38 cellular contexts compared by ENCODE assay signal in the genomic region with DNA sequence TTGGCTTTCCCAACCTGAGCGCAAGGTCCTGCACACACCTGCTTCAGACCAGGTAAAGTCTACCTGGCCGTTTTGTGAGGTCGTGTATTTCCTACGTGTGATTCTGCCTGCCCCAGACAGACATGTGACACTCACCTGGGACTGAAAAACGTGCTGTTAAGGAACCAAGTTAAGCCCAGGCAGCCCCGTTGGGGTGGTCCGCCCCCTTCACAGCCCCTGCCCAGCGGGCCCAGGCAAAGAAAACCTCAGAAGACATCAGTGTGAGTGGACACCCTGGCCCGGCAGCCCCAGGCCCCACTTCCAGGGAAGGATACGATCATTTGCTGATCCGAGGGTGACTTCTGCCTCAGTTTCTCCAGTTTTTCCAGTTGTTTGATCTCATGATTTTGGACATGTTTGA. TPM values are rescaled to one million over a fixed set of nuclear protein-coding genes. Genes with fewer than 3 reads are reported as not detected.
"Had no signal": no experiment of that assay in that cellular context is flagged by ENCODE, and none has a peak within 500 bp of the region (broad histone marks: within the 10 kb centered on the region; RNA-seq: fewer than 3 reads in every experiment).

No MANE protein-coding gene starts in this region.

- H3K36me3 ChIP-seq: adrenal gland, esophagus squamous epithelium, WERI-Rb-1 had no signal

- H3K9me3 ChIP-seq: adrenal gland, body of pancreas, esophagus squamous epithelium had no signal

- H3K27me3 ChIP-seq: adrenal gland, body of pancreas had no signal

- DNase-seq: activated B cell treated with CpG ODN at 0.5 μM for 24 hours; activated CD4-positive, alpha-beta T cell treated with anti-CD3 and anti-CD28 coated beads for 48 hours; activated CD4-positive, alpha-beta T cell treated with anti-CD3 and anti-CD28 coated beads, Interleukin-2, amount 50 U/mL, for 1 hour; activated CD4-positive, alpha-beta T cell treated with anti-CD3 and anti-CD28 coated beads, Interleukin-2, amount 50 U/mL, for 48 hours; activated CD8-positive, alpha-beta memory T cell treated with anti-CD3 and anti-CD28 coated beads for 24 hours; activated CD8-positive, alpha-beta T cell treated with anti-CD3 and anti-CD28 coated beads for 36 hours; activated effector memory CD4-positive, alpha-beta T cell treated with Interleukin-2 at 50 U/mL for 16 hours; activated gamma-delta T cell treated with Interleukin-2 at 50 U/mL for 16 hours; activated naive CD4-positive, alpha-beta T cell treated with anti-CD3 and anti-CD28 coated beads, Interleukin-2, amount 50 U/mL, for 16 hours; activated naive CD4-positive, alpha-beta T cell treated with Interleukin-2 at 50 U/mL for 16 hours; activated naive CD8-positive, alpha-beta T cell treated with anti-CD3 and anti-CD28 coated beads for 36 hours; activated naive CD8-positive, alpha-beta T cell treated with anti-CD3 and anti-CD28 coated beads, Interleukin-2, amount 50 U/mL, for 24 hours; activated T-cell treated with anti-CD3 and anti-CD28 coated beads, Interleukin-2, amount 50 U/mL, for 4 hours; adrenal gland; amygdala; aorta; body of pancreas; caudate nucleus; cortex of kidney; dermis blood vessel endothelial cell; effector CD4-positive, alpha-beta T cell; esophagus squamous epithelium; foreskin melanocyte; T-helper 1 cell; T-helper 17 cell; T1000; WERI-Rb-1 had no signal

- H3K27ac ChIP-seq: adrenal gland, body of pancreas, epithelial cell of prostate, esophagus squamous epithelium, WERI-Rb-1 had no signal

- H3K4me3 ChIP-seq: adrenal gland, body of pancreas, esophagus squamous epithelium had no signal

- H3K4me3 Mint-ChIP-seq: activated B cell treated with CpG ODN at 0.5 μM for 24 hours; activated CD8-positive, alpha-beta T cell treated with anti-CD3 and anti-CD28 coated beads for 36 hours; activated naive CD8-positive, alpha-beta T cell treated with anti-CD3 and anti-CD28 coated beads for 36 hours; activated naive CD8-positive, alpha-beta T cell treated with anti-CD3 and anti-CD28 coated beads, Interleukin-2, amount 50 U/mL, for 24 hours; activated T-cell treated with anti-CD3 and anti-CD28 coated beads, Interleukin-2, amount 50 U/mL, for 4 hours; activated T-helper 17 cell treated with anti-CD3 and anti-CD28 coated beads, Interleukin-2, amount 50 U/mL, for 72 hours; T-helper 17 cell; T-helper 2 cell treated with Interferon-gamma antibody and Interleukin-4, amounts not matched to agents 5 μg/mL and 100 μg/mL, for 36 hours had no signal

- H3K4me1 ChIP-seq: adrenal gland, body of pancreas had no signal

- H3K36me3 Mint-ChIP-seq: activated naive CD8-positive, alpha-beta T cell treated with anti-CD3 and anti-CD28 coated beads for 36 hours had no signal

- H3K9me3 Mint-ChIP-seq: activated B cell treated with CpG ODN at 0.5 μM for 24 hours; activated CD8-positive, alpha-beta T cell treated with anti-CD3 and anti-CD28 coated beads for 36 hours; activated naive CD8-positive, alpha-beta T cell treated with anti-CD3 and anti-CD28 coated beads for 36 hours; activated naive CD8-positive, alpha-beta T cell treated with anti-CD3 and anti-CD28 coated beads, Interleukin-2, amount 50 U/mL, for 24 hours; activated T-cell treated with anti-CD3 and anti-CD28 coated beads, Interleukin-2, amount 50 U/mL, for 4 hours; activated T-helper 17 cell treated with anti-CD3 and anti-CD28 coated beads, Interleukin-2, amount 50 U/mL, for 72 hours; T-helper 2 cell treated with Interferon-gamma antibody and Interleukin-4, amounts not matched to agents 5 μg/mL and 100 μg/mL, for 36 hours had no signal

- FAIRE-seq: colon, endometrium, endothelial cell of umbilical vein had no signal

- ATAC-seq: activated CD4-positive, CD25-positive, alpha-beta regulatory T cell treated with anti-CD3 and anti-CD28 coated beads, Interleukin-2, amount 50 U/mL, for 24 hours; activated CD8-positive, alpha-beta T cell treated with anti-CD3 and anti-CD28 coated beads for 36 hours; activated naive CD8-positive, alpha-beta T cell treated with anti-CD3 and anti-CD28 coated beads, Interleukin-2, amount 50 U/mL, for 24 hours; activated T-cell treated with anti-CD3 and anti-CD28 coated beads, Interleukin-2, amount 50 U/mL, for 4 hours; activated T-helper 17 cell treated with anti-CD3 and anti-CD28 coated beads, Interleukin-2, amount 50 U/mL, for 72 hours; body of pancreas; T-helper 17 cell had no signal

- H3K27ac Mint-ChIP-seq: activated B cell treated with CpG ODN at 0.5 μM for 24 hours; activated CD8-positive, alpha-beta T cell treated with anti-CD3 and anti-CD28 coated beads for 36 hours; activated naive CD8-positive, alpha-beta T cell treated with anti-CD3 and anti-CD28 coated beads for 36 hours; activated naive CD8-positive, alpha-beta T cell treated with anti-CD3 and anti-CD28 coated beads, Interleukin-2, amount 50 U/mL, for 24 hours; activated T-helper 17 cell treated with anti-CD3 and anti-CD28 coated beads, Interleukin-2, amount 50 U/mL, for 72 hours; T-helper 17 cell; T-helper 2 cell treated with Interferon-gamma antibody and Interleukin-4, amounts not matched to agents 5 μg/mL and 100 μg/mL, for 36 hours had no signal

- H3K27me3 Mint-ChIP-seq: activated B cell treated with CpG ODN at 0.5 μM for 24 hours; activated CD8-positive, alpha-beta T cell treated with anti-CD3 and anti-CD28 coated beads for 36 hours; activated naive CD8-positive, alpha-beta T cell treated with anti-CD3 and anti-CD28 coated beads for 36 hours; activated naive CD8-positive, alpha-beta T cell treated with anti-CD3 and anti-CD28 coated beads, Interleukin-2, amount 50 U/mL, for 24 hours; activated T-helper 17 cell treated with anti-CD3 and anti-CD28 coated beads, Interleukin-2, amount 50 U/mL, for 72 hours; T-helper 17 cell had no signal

RNA-seq across cellular contexts. Expression of gene CIBAR2, which starts 4.7 kb away (rescaled TPM):
- total RNA-seq: activated B cell treated with CpG ODN at 0.5 μM for 24 hours; activated CD8-positive, alpha-beta T cell treated with anti-CD3 and anti-CD28 coated beads for 36 hours; activated naive CD8-positive, alpha-beta T cell treated with anti-CD3 and anti-CD28 coated beads for 36 hours; activated T-cell treated with anti-CD3 and anti-CD28 coated beads, Interleukin-2, amount 50 U/mL, for 4 hours; body of pancreas; chondrocyte; dermis blood vessel endothelial cell; endothelial cell of umbilical vein; esophagus squamous epithelium; fibroblast of lung; fibroblast of villous mesenchyme; T-helper 17 cell had no signal
- polyA plus RNA-seq: aorta, esophagus, fibroblast of lung had no signal
